Comparison of ENCODE assay signal across 1 cellular context in the genomic region with DNA sequence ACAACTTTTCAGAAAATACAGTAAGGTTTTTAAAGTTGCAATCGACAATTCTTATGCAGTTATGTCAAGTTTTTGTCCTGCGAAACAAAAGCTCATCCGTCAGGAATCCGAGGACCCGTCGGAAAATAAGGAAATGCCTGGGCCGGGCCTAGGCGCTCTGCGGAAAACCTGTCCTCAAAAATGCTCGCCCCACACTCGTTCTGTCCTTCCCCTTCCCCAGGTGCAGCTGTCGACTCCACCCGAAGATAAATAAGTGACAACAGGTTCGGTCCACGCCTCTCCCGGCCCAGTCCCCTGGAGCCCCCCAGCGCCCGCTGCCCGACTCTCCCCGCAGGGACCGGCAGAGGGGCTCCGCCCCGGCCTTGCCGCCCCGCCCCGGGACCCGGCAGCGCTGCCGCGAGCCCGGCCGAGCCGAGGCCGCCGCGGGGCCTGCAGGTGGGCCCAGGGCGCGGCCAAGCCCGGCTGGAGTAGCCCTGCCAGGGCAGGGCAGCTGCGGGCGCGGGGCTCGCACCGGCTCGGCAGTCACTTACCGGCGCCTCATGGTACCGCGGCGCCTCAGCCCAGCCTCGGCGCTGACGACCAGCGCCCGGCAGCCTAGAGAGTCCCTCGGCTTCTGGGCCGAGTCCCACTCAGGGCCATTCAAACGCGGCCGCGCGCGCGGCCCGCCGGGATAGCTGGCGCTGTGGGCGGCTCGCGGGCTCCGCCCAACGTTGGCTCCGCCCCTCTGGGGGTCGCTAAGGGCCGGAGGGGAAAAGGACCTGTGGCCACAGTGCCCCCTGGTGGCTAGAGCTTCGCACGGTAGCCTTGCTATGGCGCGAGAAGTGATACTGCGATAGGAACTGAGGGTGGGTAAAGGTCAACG.
A peak's percentile ranks its signal among the peaks of the same experiment; 100 is the strongest.
TF ChIP-seq lines count a peak whose summit lies in the region.

A gene with protein sequence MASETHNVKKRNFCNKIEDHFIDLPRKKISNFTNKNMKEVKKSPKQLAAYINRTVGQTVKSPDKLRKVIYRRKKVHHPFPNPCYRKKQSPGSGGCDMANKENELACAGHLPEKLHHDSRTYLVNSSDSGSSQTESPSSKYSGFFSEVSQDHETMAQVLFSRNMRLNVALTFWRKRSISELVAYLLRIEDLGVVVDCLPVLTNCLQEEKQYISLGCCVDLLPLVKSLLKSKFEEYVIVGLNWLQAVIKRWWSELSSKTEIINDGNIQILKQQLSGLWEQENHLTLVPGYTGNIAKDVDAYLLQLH (minus strand): TSS at position 676 of the 862 bp plus-strand sequence. CDS start 46,420 bp downstream, outside the sequence.

TF ChIP-seq in K562, 482 proteins besides CTCF, POLR2A, EP300 and RAD21 (continued from another document and continues in another):
- TF ChIP-seq, protein P1, sequence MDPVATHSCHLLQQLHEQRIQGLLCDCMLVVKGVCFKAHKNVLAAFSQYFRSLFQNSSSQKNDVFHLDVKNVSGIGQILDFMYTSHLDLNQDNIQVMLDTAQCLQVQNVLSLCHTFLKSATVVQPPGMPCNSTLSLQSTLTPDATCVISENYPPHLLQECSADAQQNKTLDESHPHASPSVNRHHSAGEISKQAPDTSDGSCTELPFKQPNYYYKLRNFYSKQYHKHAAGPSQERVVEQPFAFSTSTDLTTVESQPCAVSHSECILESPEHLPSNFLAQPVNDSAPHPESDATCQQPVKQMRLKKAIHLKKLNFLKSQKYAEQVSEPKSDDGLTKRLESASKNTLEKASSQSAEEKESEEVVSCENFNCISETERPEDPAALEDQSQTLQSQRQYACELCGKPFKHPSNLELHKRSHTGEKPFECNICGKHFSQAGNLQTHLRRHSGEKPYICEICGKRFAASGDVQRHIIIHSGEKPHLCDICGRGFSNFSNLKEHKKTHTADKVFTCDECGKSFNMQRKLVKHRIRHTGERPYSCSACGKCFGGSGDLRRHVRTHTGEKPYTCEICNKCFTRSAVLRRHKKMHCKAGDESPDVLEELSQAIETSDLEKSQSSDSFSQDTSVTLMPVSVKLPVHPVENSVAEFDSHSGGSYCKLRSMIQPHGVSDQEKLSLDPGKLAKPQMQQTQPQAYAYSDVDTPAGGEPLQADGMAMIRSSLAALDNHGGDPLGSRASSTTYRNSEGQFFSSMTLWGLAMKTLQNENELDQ (CRISPR knock-in tag; IDR thresholded peaks at IDR 0.05; ENCODE audit: borderline replicate concordance) = no peak
- TF ChIP-seq, protein P2, sequence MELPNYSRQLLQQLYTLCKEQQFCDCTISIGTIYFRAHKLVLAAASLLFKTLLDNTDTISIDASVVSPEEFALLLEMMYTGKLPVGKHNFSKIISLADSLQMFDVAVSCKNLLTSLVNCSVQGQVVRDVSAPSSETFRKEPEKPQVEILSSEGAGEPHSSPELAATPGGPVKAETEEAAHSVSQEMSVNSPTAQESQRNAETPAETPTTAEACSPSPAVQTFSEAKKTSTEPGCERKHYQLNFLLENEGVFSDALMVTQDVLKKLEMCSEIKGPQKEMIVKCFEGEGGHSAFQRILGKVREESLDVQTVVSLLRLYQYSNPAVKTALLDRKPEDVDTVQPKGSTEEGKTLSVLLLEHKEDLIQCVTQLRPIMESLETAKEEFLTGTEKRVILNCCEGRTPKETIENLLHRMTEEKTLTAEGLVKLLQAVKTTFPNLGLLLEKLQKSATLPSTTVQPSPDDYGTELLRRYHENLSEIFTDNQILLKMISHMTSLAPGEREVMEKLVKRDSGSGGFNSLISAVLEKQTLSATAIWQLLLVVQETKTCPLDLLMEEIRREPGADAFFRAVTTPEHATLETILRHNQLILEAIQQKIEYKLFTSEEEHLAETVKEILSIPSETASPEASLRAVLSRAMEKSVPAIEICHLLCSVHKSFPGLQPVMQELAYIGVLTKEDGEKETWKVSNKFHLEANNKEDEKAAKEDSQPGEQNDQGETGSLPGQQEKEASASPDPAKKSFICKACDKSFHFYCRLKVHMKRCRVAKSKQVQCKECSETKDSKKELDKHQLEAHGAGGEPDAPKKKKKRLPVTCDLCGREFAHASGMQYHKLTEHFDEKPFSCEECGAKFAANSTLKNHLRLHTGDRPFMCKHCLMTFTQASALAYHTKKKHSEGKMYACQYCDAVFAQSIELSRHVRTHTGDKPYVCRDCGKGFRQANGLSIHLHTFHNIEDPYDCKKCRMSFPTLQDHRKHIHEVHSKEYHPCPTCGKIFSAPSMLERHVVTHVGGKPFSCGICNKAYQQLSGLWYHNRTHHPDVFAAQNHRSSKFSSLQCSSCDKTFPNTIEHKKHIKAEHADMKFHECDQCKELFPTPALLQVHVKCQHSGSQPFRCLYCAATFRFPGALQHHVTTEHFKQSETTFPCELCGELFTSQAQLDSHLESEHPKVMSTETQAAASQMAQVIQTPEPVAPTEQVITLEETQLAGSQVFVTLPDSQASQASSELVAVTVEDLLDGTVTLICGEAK (IDR thresholded peaks at IDR 0.05) = no peak
- TF ChIP-seq, protein P2 (CRISPR knock-in tag; IDR thresholded peaks at IDR 0.05) = no peak
- TF ChIP-seq KDM4B (IDR thresholded peaks at IDR 0.05; ENCODE audit: borderline replicate concordance in 2 of 2, low read depth in 1 of 2) (no peak), FOXP1 (CRISPR knock-in tag; IDR thresholded peaks at IDR 0.05) (no peak; the same call in 1 of the 2 replicates), STAT5A (IDR thresholded peaks at IDR 0.05; ENCODE audit: borderline replicate concordance, low read length) (no peak), GATAD2A (IDR thresholded peaks at IDR 0.05) (no peak), HNRNPL (IDR thresholded peaks at IDR 0.05; ENCODE audit: low read depth, low read length) (peak; percentile 76; the same call in 1 of the 2 replicates), NCOA2 (IDR thresholded peaks at IDR 0.05; ENCODE audit: partially characterized antibody in 2 of 2) (no peak), CC2D1A (IDR thresholded peaks at IDR 0.05) (no peak; the same call in 1 of the 2 replicates), BDP1 (IDR thresholded peaks at IDR 0.05; ENCODE audit: insufficient read depth, insufficient read length) (no peak), ZFPM2 (CRISPR knock-in tag; IDR thresholded peaks at IDR 0.05) (0 out of 2 replicates have a peak, but pooled peaks have one; percentile 68), KAT7 (CRISPR knock-in tag; IDR thresholded peaks at IDR 0.05; ENCODE audit: borderline replicate concordance) (no peak; the same call in 1 of the 2 replicates), HCFC1 (IDR thresholded peaks at IDR 0.05; ENCODE audit: low read depth, low read length) (no peak; the same call in 1 of the 2 replicates), MEIS2 (IDR thresholded peaks at IDR 0.05; ENCODE audit: partially characterized antibody) (peak; percentile 7), TEAD2 (tag; IDR thresholded peaks at IDR 0.05) (no peak), PCBP1 (IDR thresholded peaks at IDR 0.05; ENCODE audit: low read depth, low read length, poor library complexity, severe bottlenecking) (no peak), SMAD3 (CRISPR knock-in tag; conservative IDR thresholded peaks at IDR 0.05) (no peak), ZNF785 (CRISPR knock-in tag; IDR thresholded peaks at IDR 0.05) (no peak), NFATC3 (IDR thresholded peaks at IDR 0.05) (no peak), CBX8 (IDR thresholded peaks at IDR 0.05; ENCODE audit: borderline replicate concordance, extremely low read depth, low read depth, low read length, poor library complexity, severe bottlenecking) (no peak), NFE2L1 (tag; IDR thresholded peaks at IDR 0.05; ENCODE audit: borderline replicate concordance, low read depth) (no peak), TAF1 (IDR thresholded peaks at IDR 0.05; ENCODE audit: control insufficient read depth, extremely low read depth, insufficient read depth, low read length, severe bottlenecking) (peak; percentile 96), RUNX1 (IDR thresholded peaks at IDR 0.05; ENCODE audit: low read depth) (no peak)
- TF ChIP-seq, protein P3, sequence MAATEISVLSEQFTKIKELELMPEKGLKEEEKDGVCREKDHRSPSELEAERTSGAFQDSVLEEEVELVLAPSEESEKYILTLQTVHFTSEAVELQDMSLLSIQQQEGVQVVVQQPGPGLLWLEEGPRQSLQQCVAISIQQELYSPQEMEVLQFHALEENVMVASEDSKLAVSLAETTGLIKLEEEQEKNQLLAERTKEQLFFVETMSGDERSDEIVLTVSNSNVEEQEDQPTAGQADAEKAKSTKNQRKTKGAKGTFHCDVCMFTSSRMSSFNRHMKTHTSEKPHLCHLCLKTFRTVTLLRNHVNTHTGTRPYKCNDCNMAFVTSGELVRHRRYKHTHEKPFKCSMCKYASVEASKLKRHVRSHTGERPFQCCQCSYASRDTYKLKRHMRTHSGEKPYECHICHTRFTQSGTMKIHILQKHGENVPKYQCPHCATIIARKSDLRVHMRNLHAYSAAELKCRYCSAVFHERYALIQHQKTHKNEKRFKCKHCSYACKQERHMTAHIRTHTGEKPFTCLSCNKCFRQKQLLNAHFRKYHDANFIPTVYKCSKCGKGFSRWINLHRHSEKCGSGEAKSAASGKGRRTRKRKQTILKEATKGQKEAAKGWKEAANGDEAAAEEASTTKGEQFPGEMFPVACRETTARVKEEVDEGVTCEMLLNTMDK (IDR thresholded peaks at IDR 0.05; ENCODE audit: borderline replicate concordance, insufficient read depth, low read depth, low read length, poor library complexity, severe bottlenecking) = peak; percentile 61
- TF ChIP-seq, protein P4, sequence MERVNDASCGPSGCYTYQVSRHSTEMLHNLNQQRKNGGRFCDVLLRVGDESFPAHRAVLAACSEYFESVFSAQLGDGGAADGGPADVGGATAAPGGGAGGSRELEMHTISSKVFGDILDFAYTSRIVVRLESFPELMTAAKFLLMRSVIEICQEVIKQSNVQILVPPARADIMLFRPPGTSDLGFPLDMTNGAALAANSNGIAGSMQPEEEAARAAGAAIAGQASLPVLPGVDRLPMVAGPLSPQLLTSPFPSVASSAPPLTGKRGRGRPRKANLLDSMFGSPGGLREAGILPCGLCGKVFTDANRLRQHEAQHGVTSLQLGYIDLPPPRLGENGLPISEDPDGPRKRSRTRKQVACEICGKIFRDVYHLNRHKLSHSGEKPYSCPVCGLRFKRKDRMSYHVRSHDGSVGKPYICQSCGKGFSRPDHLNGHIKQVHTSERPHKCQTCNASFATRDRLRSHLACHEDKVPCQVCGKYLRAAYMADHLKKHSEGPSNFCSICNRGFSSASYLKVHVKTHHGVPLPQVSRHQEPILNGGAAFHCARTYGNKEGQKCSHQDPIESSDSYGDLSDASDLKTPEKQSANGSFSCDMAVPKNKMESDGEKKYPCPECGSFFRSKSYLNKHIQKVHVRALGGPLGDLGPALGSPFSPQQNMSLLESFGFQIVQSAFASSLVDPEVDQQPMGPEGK (CRISPR knock-in tag; IDR thresholded peaks at IDR 0.05; ENCODE audit: borderline replicate concordance) = no peak
- TF ChIP-seq, protein P5, sequence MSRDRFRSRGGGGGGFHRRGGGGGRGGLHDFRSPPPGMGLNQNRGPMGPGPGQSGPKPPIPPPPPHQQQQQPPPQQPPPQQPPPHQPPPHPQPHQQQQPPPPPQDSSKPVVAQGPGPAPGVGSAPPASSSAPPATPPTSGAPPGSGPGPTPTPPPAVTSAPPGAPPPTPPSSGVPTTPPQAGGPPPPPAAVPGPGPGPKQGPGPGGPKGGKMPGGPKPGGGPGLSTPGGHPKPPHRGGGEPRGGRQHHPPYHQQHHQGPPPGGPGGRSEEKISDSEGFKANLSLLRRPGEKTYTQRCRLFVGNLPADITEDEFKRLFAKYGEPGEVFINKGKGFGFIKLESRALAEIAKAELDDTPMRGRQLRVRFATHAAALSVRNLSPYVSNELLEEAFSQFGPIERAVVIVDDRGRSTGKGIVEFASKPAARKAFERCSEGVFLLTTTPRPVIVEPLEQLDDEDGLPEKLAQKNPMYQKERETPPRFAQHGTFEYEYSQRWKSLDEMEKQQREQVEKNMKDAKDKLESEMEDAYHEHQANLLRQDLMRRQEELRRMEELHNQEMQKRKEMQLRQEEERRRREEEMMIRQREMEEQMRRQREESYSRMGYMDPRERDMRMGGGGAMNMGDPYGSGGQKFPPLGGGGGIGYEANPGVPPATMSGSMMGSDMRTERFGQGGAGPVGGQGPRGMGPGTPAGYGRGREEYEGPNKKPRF (IDR thresholded peaks at IDR 0.05; ENCODE audit: low read depth, low read length) = no peak
- TF ChIP-seq, protein P6, sequence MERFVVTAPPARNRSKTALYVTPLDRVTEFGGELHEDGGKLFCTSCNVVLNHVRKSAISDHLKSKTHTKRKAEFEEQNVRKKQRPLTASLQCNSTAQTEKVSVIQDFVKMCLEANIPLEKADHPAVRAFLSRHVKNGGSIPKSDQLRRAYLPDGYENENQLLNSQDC (CRISPR knock-in tag; IDR thresholded peaks at IDR 0.05) = 0 out of 2 replicates have a peak, but pooled peaks have one; percentile 23
- TF ChIP-seq, protein P7, sequence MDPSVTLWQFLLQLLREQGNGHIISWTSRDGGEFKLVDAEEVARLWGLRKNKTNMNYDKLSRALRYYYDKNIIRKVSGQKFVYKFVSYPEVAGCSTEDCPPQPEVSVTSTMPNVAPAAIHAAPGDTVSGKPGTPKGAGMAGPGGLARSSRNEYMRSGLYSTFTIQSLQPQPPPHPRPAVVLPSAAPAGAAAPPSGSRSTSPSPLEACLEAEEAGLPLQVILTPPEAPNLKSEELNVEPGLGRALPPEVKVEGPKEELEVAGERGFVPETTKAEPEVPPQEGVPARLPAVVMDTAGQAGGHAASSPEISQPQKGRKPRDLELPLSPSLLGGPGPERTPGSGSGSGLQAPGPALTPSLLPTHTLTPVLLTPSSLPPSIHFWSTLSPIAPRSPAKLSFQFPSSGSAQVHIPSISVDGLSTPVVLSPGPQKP (CRISPR knock-in tag; IDR thresholded peaks at IDR 0.05) = no peak
- TF ChIP-seq, protein P8, sequence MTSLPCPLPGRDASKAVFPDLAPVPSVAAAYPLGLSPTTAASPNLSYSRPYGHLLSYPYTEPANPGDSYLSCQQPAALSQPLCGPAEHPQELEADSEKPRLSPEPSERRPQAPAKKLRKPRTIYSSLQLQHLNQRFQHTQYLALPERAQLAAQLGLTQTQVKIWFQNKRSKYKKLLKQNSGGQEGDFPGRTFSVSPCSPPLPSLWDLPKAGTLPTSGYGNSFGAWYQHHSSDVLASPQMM (CRISPR knock-in tag; IDR thresholded peaks at IDR 0.05) = no peak
